ENCODE assay signal across 9 cellular contexts in genomic region chr14:54427914-54428313, GRCh38.
"Had no signal": no experiment of that assay in that cellular context is flagged by ENCODE, and none has a peak within 500 bp of the region (broad histone marks: within the 10 kb centered on the region; RNA-seq: fewer than 3 reads in every experiment).

No MANE protein-coding gene starts in this region.

- H3K27me3 ChIP-seq: neural progenitor cell, tibial nerve, uterus had no signal

- DNase-seq: activated CD4-positive, alpha-beta memory T cell treated with anti-CD3 and anti-CD28 coated beads for 36 hours; activated T-cell treated with anti-CD3 and anti-CD28 coated beads, Interleukin-2, amount 50 U/mL, for 72 hours; stimulated activated CD4-positive, alpha-beta T cell treated with anti-CD3 and anti-CD28 coated beads, Interleukin-12 subunit alpha, Interleukin-12 subunit beta, amount 100 ng/mL, for 4 hours; stimulated activated CD4-positive, alpha-beta T cell treated with anti-CD3 and anti-CD28 coated beads, Interleukin-2, amount 100 ng/mL, for 24 hours; SW 1271; T-helper 9 cell; uterus had no signal

- H3K4me3 ChIP-seq: neural progenitor cell, tibial nerve, uterus had no signal

- H3K4me1 ChIP-seq: neural progenitor cell, uterus had no signal

- H3K9me3 ChIP-seq: tibial nerve, uterus had no signal

- H3K27ac ChIP-seq: neural progenitor cell, tibial nerve, uterus had no signal

- H3K36me3 ChIP-seq: uterus had no signal

- H3K9me3 Mint-ChIP-seq: activated CD4-positive, alpha-beta memory T cell treated with anti-CD3 and anti-CD28 coated beads for 36 hours; activated T-cell treated with anti-CD3 and anti-CD28 coated beads, Interleukin-2, amount 50 U/mL, for 72 hours; neural progenitor cell had no signal

- H3K4me3 Mint-ChIP-seq: activated CD4-positive, alpha-beta memory T cell treated with anti-CD3 and anti-CD28 coated beads for 36 hours; neural progenitor cell had no signal

- H3K27ac Mint-ChIP-seq: activated CD4-positive, alpha-beta memory T cell treated with anti-CD3 and anti-CD28 coated beads for 36 hours; activated T-cell treated with anti-CD3 and anti-CD28 coated beads, Interleukin-2, amount 50 U/mL, for 72 hours; neural progenitor cell had no signal

- H3K27me3 Mint-ChIP-seq: activated CD4-positive, alpha-beta memory T cell treated with anti-CD3 and anti-CD28 coated beads for 36 hours had no signal
